ENCODE assay signal across 8 cellular contexts in genomic region chr1:84688461-84689061, GRCh38. TPM values are rescaled to one million over a fixed set of nuclear protein-coding genes. Genes with fewer than 3 reads are reported as not detected.
DNase-seq lines count a peak whose midpoint lies in the region; ATAC-seq and TF ChIP-seq lines count a peak whose summit lies in the region.
"Had no signal": no experiment of that assay in that cellular context is flagged by ENCODE, and none has a peak within 500 bp of the region (broad histone marks: within the 10 kb centered on the region; RNA-seq: fewer than 3 reads in every experiment).

No MANE protein-coding gene starts in this region.

- no peak for ATAC-seq in GM18511 (IDR thresholded peaks at IDR 0.05; ENCODE audit: unreplicated experiment)
- ATAC-seq in GM19023 (IDR thresholded peaks at IDR 0.05; ENCODE audit: unreplicated experiment): no peak

- in situ Hi-C loops in GM23248 (cut with MboI): no loop called here
- in situ Hi-C loops in mammary epithelial cell (cut with MboI; ENCODE audit: low sequenced_read_pairs in 2 of 2): no loop called here

- peak overlapping the region; percentile 92 for H3K4me3 Mint-ChIP-seq in nephron progenitor cell

- H3K9me3 ChIP-seq in GM23248 (ENCODE audit: low read depth): no peaks in the 10 kb centered on the region
- no peaks in the 10 kb centered on the region for H3K9me3 ChIP-seq in mammary epithelial cell (replicated peaks; ENCODE audit: insufficient read depth, low read length)

- CTCF ChIA-PET in mammary epithelial cell (lab: Charles Lee; ENCODE audit: low non-redundant PET): interaction anchor here (0.7 kb wide), 1 partner anchor 19 kb away, joined by 3 read pairs; no protein-coding TSS in a partner anchor

- H3K27ac Mint-ChIP-seq in nephron progenitor cell: no peak overlapping the region

- peaks cover 25% of the 10 kb centered on the region for H3F3A ChIP-seq in GM23248 (ENCODE audit: insufficient read depth)

- H2AFZ ChIP-seq in GM23248 (no peak overlapping the region), mammary epithelial cell (ENCODE audit: low read depth, low read length) (no peak overlapping the region)

- H3K36me3 Mint-ChIP-seq in nephron progenitor cell (ENCODE audit: low read depth): peaks cover 3% of the 10 kb centered on the region

- dilution Hi-C loops in mammary epithelial cell (cut with HindIII; ENCODE audit: low sequenced_read_pairs): no loop called here

- peaks cover 26% of the 10 kb centered on the region for H3K4me1 ChIP-seq in GM23248 (ENCODE audit: insufficient read depth)
- peaks cover 17% of the 10 kb centered on the region for H3K4me1 ChIP-seq in mammary epithelial cell (ENCODE audit: insufficient read depth, low read length)

- H3K36me3 ChIP-seq in GM23248 (ENCODE audit: low read depth) (no peaks in the 10 kb centered on the region), mammary epithelial cell (ENCODE audit: insufficient read depth, low read length) (no peaks in the 10 kb centered on the region)

- H3K4me2 ChIP-seq in GM23248 (ENCODE audit: unreplicated experiment) (peak overlapping the region; percentile 95), mammary epithelial cell (ENCODE audit: insufficient read depth, low read depth, low read length) (peak overlapping the region; percentile 95)

- H3K27ac ChIP-seq in GM23248: peak overlapping the region; percentile 10; the same call in 1 of the 2 replicates
- no peak overlapping the region for H3K27ac ChIP-seq in mammary epithelial cell (ENCODE audit: insufficient read depth, low read depth, low read length)

- H3K9ac ChIP-seq in GM23248: no peak overlapping the region
- H3K9ac ChIP-seq in mammary epithelial cell (ENCODE audit: insufficient read depth, low read length): no peak overlapping the region

- WGBS in GM23248 (ENCODE audit: low coverage in 1 of 2, low lambda C conversion rate in 2 of 2, missing lambda C conversion rate in 2 of 2), 2 experiments: 85% methylated on average over 8 of the region's 8 CpGs
- 79% methylated on average over 8 of the region's 8 CpGs for WGBS in mammary epithelial cell (ENCODE audit: low coverage, missing lambda C conversion rate)

- H3K27me3 ChIP-seq in GM23248 (replicated peaks; ENCODE audit: insufficient read depth): no peaks in the 10 kb centered on the region
- H3K27me3 ChIP-seq in mammary epithelial cell (ENCODE audit: insufficient read depth, low read length): no peaks in the 10 kb centered on the region

- peaks cover 8% of the 10 kb centered on the region for H3K27me3 Mint-ChIP-seq in nephron progenitor cell (ENCODE audit: low read depth, poor library complexity)

- BruUV-seq in mammary epithelial cell (replicated peaks; lab: Mats Ljungman, UMichigan): no TSS peak

- intact Hi-C loops in mammary epithelial cell (cut with micrococcal nuclease): no loop called here

- H3K4me3 ChIP-seq in GM23248: peak overlapping the region; percentile 84
- peak overlapping the region; percentile 78 for H3K4me3 ChIP-seq in NB4 (ENCODE audit: low read depth, low read length)
- H3K4me3 ChIP-seq in mammary epithelial cell (replicated peaks in 1 of 3; ENCODE audit: insufficient read depth in 1 of 3, low read depth in 2 of 3, low read length in 3 of 3): peak overlapping the region in 2 of 3 experiments; percentile 75 to 79

- peaks cover 8% of the 10 kb centered on the region for H3K9me3 Mint-ChIP-seq in nephron progenitor cell

- H3K79me2 ChIP-seq in GM23248 (ENCODE audit: insufficient read depth): peaks cover 49% of the 10 kb centered on the region
- peaks cover 48% of the 10 kb centered on the region for H3K79me2 ChIP-seq in mammary epithelial cell (ENCODE audit: insufficient read depth, low read length)

- H4K20me1 ChIP-seq in GM23248 (ENCODE audit: insufficient read depth) (no peaks in the 10 kb centered on the region), mammary epithelial cell (ENCODE audit: insufficient read depth, low read length) (no peaks in the 10 kb centered on the region)

- TF ChIP-seq POLR2A in NB4 (IDR thresholded peaks at IDR 0.05; ENCODE audit: extremely low read depth, insufficient read length): no peak

- peaks cover 45% of the 10 kb centered on the region for H3K4me1 Mint-ChIP-seq in nephron progenitor cell

- H3K9me2 ChIP-seq in GM23248 (ENCODE audit: insufficient read depth): no peaks in the 10 kb centered on the region

- peak; percentile 44 for DNase-seq in GM23248
- DNase-seq in NB4 (ENCODE audit: low read depth): peak; percentile 74
- DNase-seq in mammary epithelial cell: no peak
- no peak for DNase-seq in nephron progenitor cell
- DNase-seq in NCI-H1092 treated with DMSO at 0.1 percent for 48 hours (lab: John Stamatoyannopoulos, UW): no peak
- DNase-seq: activated CD4-positive, alpha-beta T cell treated with anti-CD3 and anti-CD28 coated beads for 4 hours had no signal

- TF ChIP-seq CTCF in NB4 (IDR thresholded peaks at IDR 0.05; ENCODE audit: low read depth, low read length) (no peak), mammary epithelial cell (conservative IDR thresholded peaks at IDR 0.05 in 1 of 2, IDR thresholded peaks at IDR 0.05 in 1 of 2; ENCODE audit: extremely low read depth in 1 of 2, insufficient read depth in 1 of 2, low read depth in 1 of 2, low read length in 2 of 2) (no peak), nephron progenitor cell (IDR thresholded peaks at IDR 0.05) (no peak)

RNA-seq across cellular contexts. Expression of gene SSX2IP, which starts 1.7 kb away (rescaled TPM):
- total RNA-seq in GM23248 (2014; rRNA removed; shearing (Covaris generic)): 15.3 and 15.7 TPM in 2 replicates
- polyA plus RNA-seq in GM23248 (2016; fragmentation: Nextera tagmentation; extraction: Ambion mirVana): 11.3 and 14.5 TPM in 2 replicates
- 10 to 100 TPM; 11.3 to 22.5 TPM for total RNA-seq in mammary epithelial cell
- polyA plus RNA-seq in mammary epithelial cell: 5.2 TPM
- 2.7 TPM for polyA minus RNA-seq in mammary epithelial cell

Comparison
In these comparisons a context has a peak if more than half of its experiments do, and no peak if none do; other contexts are left out.
1. DNase-seq: peak in GM23248 (single experiment) and NB4 (single experiment); none in mammary epithelial cell (single experiment), nephron progenitor cell (single experiment) and NCI-H1092 treated with DMSO at 0.1 percent for 48 hours (single experiment).
2. Peak in every context shown above with its lines, with median percentiles within 50 percentile points of each other: H3K4me3 ChIP-seq.